8 cellular contexts compared by ENCODE assay signal in the genomic region with DNA sequence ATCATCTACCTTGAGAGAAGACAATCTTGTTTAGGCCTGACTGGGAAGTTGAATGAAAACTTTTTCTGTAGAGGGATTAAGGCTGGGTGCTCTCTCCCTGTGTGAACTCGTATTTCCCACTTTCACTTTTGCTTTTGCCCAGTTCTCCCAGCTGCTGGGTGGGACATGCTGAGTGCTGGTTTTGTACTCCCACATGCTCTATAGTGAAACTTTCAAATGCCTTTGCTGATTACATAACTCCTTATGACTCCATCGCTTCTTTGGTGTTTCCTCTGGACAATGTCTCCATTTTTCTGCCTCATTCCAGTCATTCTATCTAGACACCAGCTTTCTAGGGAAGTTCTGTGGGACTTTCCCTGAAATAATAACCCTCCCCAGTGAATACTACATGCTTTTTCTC.
DNase-seq lines count a peak whose midpoint lies in the region; ATAC-seq and TF ChIP-seq lines count a peak whose summit lies in the region.

No MANE protein-coding gene starts in this region.

- peak overlapping the region in 2 of 7 donors; percentile 59 to 73 for H3K27ac Mint-ChIP-seq in CD14-positive monocyte
- H3K27ac Mint-ChIP-seq in osteocyte (ENCODE audit: unreplicated experiment) = peak overlapping the region; percentile 29

- no peak overlapping the region for H3K9ac ChIP-seq in endocrine pancreas (ENCODE audit: control insufficient read depth, insufficient read depth, low read length)

- H3K9me3 ChIP-seq in endocrine pancreas (ENCODE audit: control insufficient read depth, low read length) = no peaks in the 10 kb centered on the region

- H3K4me3 Mint-ChIP-seq in CD14-positive monocyte = peak overlapping the region; percentile 47 to 76
- H3K4me3 Mint-ChIP-seq in osteocyte (ENCODE audit: unreplicated experiment) = peak overlapping the region; percentile 46

- no peaks in the 10 kb centered on the region for H3K36me3 Mint-ChIP-seq in CD14-positive monocyte
- H3K36me3 Mint-ChIP-seq in osteocyte (ENCODE audit: unreplicated experiment) = no peaks in the 10 kb centered on the region

- H3K4me1 Mint-ChIP-seq in CD14-positive monocyte (peaks cover 15% of the 10 kb centered on the region), osteocyte (ENCODE audit: unreplicated experiment) (peaks cover 16% of the 10 kb centered on the region)

- H3K4me3 ChIP-seq in endocrine pancreas (ENCODE audit: control insufficient read depth, insufficient read depth, low read length) = peak overlapping the region; percentile 5

- DNase-seq in CD14-positive monocyte (ENCODE audit: low spot score) = no peak
- peak; percentile 15 for DNase-seq in LoVo (ENCODE audit: low spot score)
- no peak for DNase-seq in osteocyte (ENCODE audit: extremely low spot score, unreplicated experiment)
- no peak for DNase-seq in nucleus accumbens (lab: John Stamatoyannopoulos, UW)
- no peak for DNase-seq in stimulated activated CD4-positive, alpha-beta T cell treated with anti-CD3 and anti-CD28 coated beads, Interleukin-4, amount 100 ng/mL, for 24 hours

- peak; percentile 56 for ATAC-seq in GM19463 (IDR thresholded peaks at IDR 0.05; ENCODE audit: unreplicated experiment)
- ATAC-seq in HG02938 (IDR thresholded peaks at IDR 0.05; ENCODE audit: unreplicated experiment) = no peak

- TF ChIP-seq CTCF in CD14-positive monocyte (IDR thresholded peaks at IDR 0.05) (no peak), osteocyte (IDR thresholded peaks at IDR 0.05) (no peak)

- H3K27me3 Mint-ChIP-seq in CD14-positive monocyte (ENCODE audit: low read depth in 3 of 3) (peaks cover 0 to 4% (median 0%) of the 10 kb centered on the region in 3 donors), osteocyte (ENCODE audit: unreplicated experiment) (peaks cover 7% of the 10 kb centered on the region)

- intact Hi-C loops in CD14-positive monocyte (cut with micrococcal nuclease) = loop anchor here (10.0 kb wide), 2 partner anchors 841 to 1141 kb away; a partner anchor contains a TSS

- no peaks in the 10 kb centered on the region for H3K27me3 ChIP-seq in endocrine pancreas (ENCODE audit: control insufficient read depth, insufficient read depth, low read length)

- no peaks in the 10 kb centered on the region for H3K4me1 ChIP-seq in endocrine pancreas (ENCODE audit: control insufficient read depth, insufficient read depth, low read length)

- H3K9me3 Mint-ChIP-seq in CD14-positive monocyte (no peaks in the 10 kb centered on the region), osteocyte (ENCODE audit: unreplicated experiment) (no peaks in the 10 kb centered on the region)

- H3K36me3 ChIP-seq in endocrine pancreas (ENCODE audit: control insufficient read depth, insufficient read depth, low read length) = no peaks in the 10 kb centered on the region
